8 cellular contexts compared by ENCODE assay signal in genomic region chrX:118976599-118977340, GRCh38. TPM values are rescaled to one million over a fixed set of nuclear protein-coding genes. Genes with fewer than 3 reads are reported as not detected.
A peak's percentile ranks its signal among the peaks of the same experiment; 100 is the strongest.
DNase-seq lines count a peak whose midpoint lies in the region; ATAC-seq and TF ChIP-seq lines count a peak whose summit lies in the region.

No MANE protein-coding gene starts in this region.

- no peaks in the 10 kb centered on the region for H3K36me3 ChIP-seq in CD8-positive, alpha-beta memory T cell (ENCODE audit: insufficient read depth, low read length)
- H3K36me3 ChIP-seq in KMS-11 (ENCODE audit: insufficient read depth) = no peaks in the 10 kb centered on the region
- H3K36me3 ChIP-seq in trophoblast cell (ENCODE audit: control insufficient read depth in 1 of 2, insufficient read depth in 2 of 2, low read length in 2 of 2) = no peaks in the 10 kb centered on the region

- CTCF ChIA-PET in CD8-positive, alpha-beta memory T cell (lab: Charles Lee) = interaction anchor here (1.3 kb wide), 1 partner anchor 28 kb away, joined by 4 read pairs; no protein-coding TSS in a partner anchor

- H3K9me3 ChIP-seq in CD8-positive, alpha-beta memory T cell (ENCODE audit: low read length) = no peaks in the 10 kb centered on the region
- H3K9me3 ChIP-seq in trophoblast cell (ENCODE audit: insufficient read depth, low read depth, low read length) = no peaks in the 10 kb centered on the region

- no peak overlapping the region for H4K91ac ChIP-seq in trophoblast cell (ENCODE audit: low read depth, low read length)

- no peaks in the 10 kb centered on the region for H3K27me3 ChIP-seq in CD8-positive, alpha-beta memory T cell (ENCODE audit: insufficient read depth, low read length, poor library complexity, severe bottlenecking)
- no peaks in the 10 kb centered on the region for H3K27me3 ChIP-seq in KMS-11 (ENCODE audit: insufficient read depth, low read depth)
- peaks cover 56% of the 10 kb centered on the region for H3K27me3 ChIP-seq in foreskin keratinocyte
- H3K27me3 ChIP-seq in trophoblast cell (ENCODE audit: insufficient read depth, low read length) = peaks cover 37% of the 10 kb centered on the region

- peak; percentile 2 to 47 (median 13) for DNase-seq in CD8-positive, alpha-beta memory T cell
- peak; percentile 65 for DNase-seq in activated CD8-positive, alpha-beta memory T cell treated with anti-CD3 and anti-CD28 coated beads, Interleukin-2, amount 50 U/mL, for 48 hours
- DNase-seq in foreskin keratinocyte (no peak), trophoblast cell (peak; percentile 12 to 25), NCI-H1436 (lab: John Stamatoyannopoulos, UW) (no peak), T-helper 9 cell (no peak)

- H4K12ac ChIP-seq in trophoblast cell (ENCODE audit: low read depth, low read length) = no peak overlapping the region

- H3K4me1 ChIP-seq in CD8-positive, alpha-beta memory T cell (ENCODE audit: insufficient read depth, low read length) = peaks cover 7% of the 10 kb centered on the region
- H3K4me1 ChIP-seq in KMS-11 (ENCODE audit: low read depth, poor library complexity, severe bottlenecking) = peaks cover 10% of the 10 kb centered on the region
- H3K4me1 ChIP-seq in foreskin keratinocyte = no peaks in the 10 kb centered on the region
- peaks cover 4 to 14% of the 10 kb centered on the region in 2 experiments for H3K4me1 ChIP-seq in trophoblast cell (ENCODE audit: control insufficient read depth in 1 of 2, insufficient read depth in 2 of 2, low read length in 2 of 2)

- peak overlapping the region; percentile 72 to 94 (median 83) for H3K4me3 Mint-ChIP-seq in CD8-positive, alpha-beta memory T cell

- H3K79me2 ChIP-seq in KMS-11 (ENCODE audit: insufficient read depth, low read depth) (peaks cover 26% of the 10 kb centered on the region; the same call in 1 of the 2 replicates), trophoblast cell (ENCODE audit: control insufficient read depth, insufficient read depth, low read length, poor library complexity) (no peaks in the 10 kb centered on the region)

- H3K4me1 Mint-ChIP-seq in CD8-positive, alpha-beta memory T cell = peaks cover 14 to 24% (median 19%) of the 10 kb centered on the region in 3 donors

- no CpG with 5 or more reads among the region's 17 CpGs for WGBS in trophoblast cell (ENCODE audit: extremely low coverage, insufficient coverage, insufficient read length)

- peaks cover 0 to 4% (median 0%) of the 10 kb centered on the region in 3 donors for H3K36me3 Mint-ChIP-seq in CD8-positive, alpha-beta memory T cell

- no peak overlapping the region for H3K14ac ChIP-seq in trophoblast cell (ENCODE audit: low read length)

- no peak overlapping the region for H3K27ac ChIP-seq in CD8-positive, alpha-beta memory T cell (ENCODE audit: low read depth, low read length)
- H3K27ac ChIP-seq in KMS-11 = peak overlapping the region; percentile 77
- no peak overlapping the region for H3K27ac ChIP-seq in foreskin keratinocyte
- H3K27ac ChIP-seq in trophoblast cell (ENCODE audit: low read depth, low read length) = no peak overlapping the region

- no peak for TF ChIP-seq CTCF in KMS-11 (conservative IDR thresholded peaks at IDR 0.05; ENCODE audit: low read depth, low read length)
- TF ChIP-seq CTCF in foreskin keratinocyte (conservative IDR thresholded peaks at IDR 0.05) = no peak

- no peak overlapping the region for H3K23ac ChIP-seq in trophoblast cell (ENCODE audit: low read length)

- peak overlapping the region; percentile 71; the same call in 1 of the 2 replicates for H3K4me2 ChIP-seq in KMS-11
- H3K4me2 ChIP-seq in trophoblast cell (ENCODE audit: low read length) = peak overlapping the region; percentile 62

- no peak overlapping the region for H2AK5ac ChIP-seq in trophoblast cell (ENCODE audit: low read length)

- H2AFZ ChIP-seq in KMS-11 (ENCODE audit: low read depth) (peak overlapping the region; percentile 57; the same call in 1 of the 2 replicates), trophoblast cell (ENCODE audit: insufficient read depth, low read length, poor library complexity) (no peak overlapping the region)

- peak overlapping the region in 6 of 8 donors; percentile 61 to 95 (median 68) for H3K27ac Mint-ChIP-seq in CD8-positive, alpha-beta memory T cell

- H3K18ac ChIP-seq in trophoblast cell (ENCODE audit: low read length) = no peak overlapping the region

- H3K9ac ChIP-seq in KMS-11 (peak overlapping the region; percentile 86), trophoblast cell (ENCODE audit: low read length) (no peak overlapping the region)

- no peak overlapping the region for H2BK120ac ChIP-seq in trophoblast cell (ENCODE audit: insufficient read depth, low read length, poor library complexity)

- H2BK5ac ChIP-seq in trophoblast cell (ENCODE audit: low read depth, low read length, poor library complexity) = no peak overlapping the region

- H3K79me1 ChIP-seq in trophoblast cell (ENCODE audit: low read length) = no peaks in the 10 kb centered on the region

- H3K9me3 Mint-ChIP-seq in CD8-positive, alpha-beta memory T cell = peaks cover 0 to 6% (median 0%) of the 10 kb centered on the region in 5 donors

- no peak overlapping the region for H4K8ac ChIP-seq in trophoblast cell (ENCODE audit: low read depth, low read length)

- H3K27me3 Mint-ChIP-seq in CD8-positive, alpha-beta memory T cell = peaks cover 22 to 24% of the 10 kb centered on the region in 2 donors

- H3K4me3 ChIP-seq in CD8-positive, alpha-beta memory T cell (ENCODE audit: low read length) = no peak overlapping the region
- H3K4me3 ChIP-seq in KMS-11 (IDR thresholded peaks at IDR 0.05; ENCODE audit: insufficient read depth, low read depth, low read length) (no peak overlapping the region), trophoblast cell (ENCODE audit: low read depth, low read length) (no peak overlapping the region)

- H4K20me1 ChIP-seq in KMS-11 (ENCODE audit: insufficient read depth) = no peaks in the 10 kb centered on the region

- ATAC-seq in foreskin keratinocyte (peak; percentile 15), HG02884 (IDR thresholded peaks at IDR 0.05; ENCODE audit: unreplicated experiment) (no peak)

- POLR2A ChIA-PET in CD8-positive, alpha-beta memory T cell (lab: Charles Lee) = no interaction called here

- H2BK12ac ChIP-seq in trophoblast cell (ENCODE audit: low read length) = no peak overlapping the region

- no peak overlapping the region for H3K4ac ChIP-seq in trophoblast cell (ENCODE audit: low read depth, low read length)

RNA-seq across cellular contexts. Expression of gene LONRF3, which starts 2.4 kb away (rescaled TPM):
- total RNA-seq in CD8-positive, alpha-beta memory T cell = 1 to 10 TPM; 1.3 to 1.8 TPM
- polyA plus RNA-seq in CD8-positive, alpha-beta memory T cell = 2.5 TPM
- total RNA-seq in foreskin keratinocyte = not detected in 2 replicates
- not detected in 2 replicates for polyA plus RNA-seq in foreskin keratinocyte
- 0.07 and 0.08 TPM in 2 replicates for polyA plus RNA-seq in trophoblast cell (2013)

Comparison
In these comparisons a context has a peak if more than half of its experiments do, and no peak if none do; other contexts are left out.
1. DNase-seq: peak in CD8-positive, alpha-beta memory T cell (5 of 5), activated CD8-positive, alpha-beta memory T cell treated with anti-CD3 and anti-CD28 coated beads, Interleukin-2, amount 50 U/mL, for 48 hours (single experiment) and trophoblast cell (2 of 2); none in foreskin keratinocyte (0 of 2), NCI-H1436 (single experiment) and T-helper 9 cell (single experiment).